ENCODE assay signal across 12 cellular contexts in genomic region chr10:23171232-23171876, GRCh38. TPM values are rescaled to one million over a fixed set of nuclear protein-coding genes. Genes with fewer than 3 reads are reported as not detected.
DNase-seq lines count a peak whose midpoint lies in the region; ATAC-seq and TF ChIP-seq lines count a peak whose summit lies in the region.
"Had no signal": no experiment of that assay in that cellular context is flagged by ENCODE, and none has a peak within 500 bp of the region (broad histone marks: within the 10 kb centered on the region; RNA-seq: fewer than 3 reads in every experiment).

No MANE protein-coding gene starts in this region.

- 7 to 9% methylated on average over 26 of the region's 26 CpGs for WGBS in testis, 2 donors

- no peak overlapping the region for H3K27ac Mint-ChIP-seq in activated CD4-positive, alpha-beta T cell treated with anti-CD3 and anti-CD28 coated beads, Interleukin-2, amount 10 ng/mL, durations not matched to agents 7 days and 5 days
- no peak overlapping the region for H3K27ac Mint-ChIP-seq in glutamatergic neuron (ENCODE audit: unreplicated experiment)

- no peaks in the 10 kb centered on the region for H3K36me3 Mint-ChIP-seq in activated CD4-positive, alpha-beta T cell treated with anti-CD3 and anti-CD28 coated beads, Interleukin-2, amount 10 ng/mL, durations not matched to agents 7 days and 5 days (ENCODE audit: low read depth)
- no peaks in the 10 kb centered on the region for H3K36me3 Mint-ChIP-seq in glutamatergic neuron (ENCODE audit: unreplicated experiment)

- H3K9me3 ChIP-seq in adipocyte (ENCODE audit: control insufficient read depth, low read length) (no peaks in the 10 kb centered on the region), testis (no peaks in the 10 kb centered on the region)
- H3K9me3 ChIP-seq: tibial nerve had no signal

- H3K27ac ChIP-seq in testis, result no peak overlapping the region
- H3K27ac ChIP-seq: tibial nerve, VCaP had no signal

- H3K4me3 ChIP-seq in adipocyte (ENCODE audit: low read length) (no peak overlapping the region), testis (no peak overlapping the region)
- H3K4me3 ChIP-seq: tibial nerve had no signal

- POLR2A ChIA-PET in activated CD4-positive, alpha-beta T cell treated with anti-CD3 and anti-CD28 coated beads, Interleukin-2, amount 10 ng/mL, durations not matched to agents 7 days and 5 days (lab: Charles Lee), result no interaction called here

- ATAC-seq in HG02571 (IDR thresholded peaks at IDR 0.05; ENCODE audit: unreplicated experiment) (no peak), GM21619 (IDR thresholded peaks at IDR 0.05; ENCODE audit: unreplicated experiment) (no peak)

- TF ChIP-seq CTCF in glutamatergic neuron (IDR thresholded peaks at IDR 0.05; ENCODE audit: partially characterized antibody, unreplicated experiment) (no peak), testis (IDR thresholded peaks at IDR 0.05) (no peak)

- intact Hi-C loops in testis (cut with DNase I; ENCODE audit: low total_unique reads), result no loop called here

- no peaks in the 10 kb centered on the region for H3K4me1 Mint-ChIP-seq in activated CD4-positive, alpha-beta T cell treated with anti-CD3 and anti-CD28 coated beads, Interleukin-2, amount 10 ng/mL, durations not matched to agents 7 days and 5 days
- peaks cover 11% of the 10 kb centered on the region for H3K4me1 Mint-ChIP-seq in glutamatergic neuron (ENCODE audit: low read depth, unreplicated experiment)

- TF ChIP-seq POLR2A in testis (IDR thresholded peaks at IDR 0.05), result no peak

- no peak overlapping the region for H3K9ac ChIP-seq in adipocyte (ENCODE audit: low read length)

- H3K4me1 ChIP-seq in adipocyte (ENCODE audit: control insufficient read depth, insufficient read depth, low read length) (peaks cover 2% of the 10 kb centered on the region), testis (no peaks in the 10 kb centered on the region)

- peaks cover 54% of the 10 kb centered on the region for H3K27me3 Mint-ChIP-seq in activated CD4-positive, alpha-beta T cell treated with anti-CD3 and anti-CD28 coated beads, Interleukin-2, amount 10 ng/mL, durations not matched to agents 7 days and 5 days
- peaks cover 26% of the 10 kb centered on the region for H3K27me3 Mint-ChIP-seq in glutamatergic neuron (ENCODE audit: unreplicated experiment)

- H3K36me3 ChIP-seq in adipocyte (ENCODE audit: control insufficient read depth, insufficient read depth, low read length, severe bottlenecking) (no peaks in the 10 kb centered on the region), testis (ENCODE audit: low read depth, missing control alignments) (no peaks in the 10 kb centered on the region)
- H3K36me3 ChIP-seq: tibial nerve had no signal

- H3K27me3 ChIP-seq in adipocyte (replicated peaks; ENCODE audit: control insufficient read depth, insufficient read depth, low read length) (peaks cover 60% of the 10 kb centered on the region), testis (no peaks in the 10 kb centered on the region)

- peak; percentile 10 for DNase-seq in activated CD4-positive, alpha-beta T cell treated with anti-CD3 and anti-CD28 coated beads, Interleukin-2, amount 10 ng/mL, durations not matched to agents 7 days and 5 days
- DNase-seq in activated CD4-positive, alpha-beta T cell treated with anti-CD3 and anti-CD28 coated beads, Interleukin-2, amount 50 U/mL, for 1 hour, result no peak
- DNase-seq in adipocyte (ENCODE audit: low read depth) (peak; percentile 39), glutamatergic neuron (no peak), testis (peak; percentile 47)
- no peak for DNase-seq in activated T-cell treated with anti-CD3 and anti-CD28 coated beads, Interleukin-2, amount 50 U/mL, for 1 hour
- DNase-seq: NCI-H1436; stimulated activated CD4-positive, alpha-beta T cell treated with anti-CD3 and anti-CD28 coated beads, Interleukin-4, amount 100 ng/mL, for 4 hours had no signal

- H3K4me3 Mint-ChIP-seq in activated CD4-positive, alpha-beta T cell treated with anti-CD3 and anti-CD28 coated beads, Interleukin-2, amount 10 ng/mL, durations not matched to agents 7 days and 5 days, result no peak overlapping the region
- peak overlapping the region; percentile 21 for H3K4me3 Mint-ChIP-seq in glutamatergic neuron (ENCODE audit: unreplicated experiment)

- CTCF ChIA-PET in activated CD4-positive, alpha-beta T cell treated with anti-CD3 and anti-CD28 coated beads, Interleukin-2, amount 10 ng/mL, durations not matched to agents 7 days and 5 days (lab: Charles Lee), result interaction anchor here (1.4 kb wide), 1 partner anchor 18 kb away, joined by 3 read pairs; no protein-coding TSS in a partner anchor

- H3K9me3 Mint-ChIP-seq in activated CD4-positive, alpha-beta T cell treated with anti-CD3 and anti-CD28 coated beads, Interleukin-2, amount 10 ng/mL, durations not matched to agents 7 days and 5 days, result no peaks in the 10 kb centered on the region
- H3K9me3 Mint-ChIP-seq in glutamatergic neuron (ENCODE audit: unreplicated experiment), result no peaks in the 10 kb centered on the region

RNA-seq across cellular contexts. Expression of gene PTF1A, which starts 20.8 kb away (rescaled TPM):
- not detected for total RNA-seq in activated CD4-positive, alpha-beta T cell treated with anti-CD3 and anti-CD28 coated beads, Interleukin-2, amount 10 ng/mL, durations not matched to agents 7 days and 5 days
- total RNA-seq in glutamatergic neuron (ENCODE audit: unreplicated experiment), result not detected
- total RNA-seq in testis, result 1 to 10 TPM; 5.0 to 5.1 TPM
- polyA plus RNA-seq in testis (ENCODE audit: insufficient read depth, low read depth, low replicate concordance), result 4.9 TPM

Comparison
In these comparisons a context has a peak if more than half of its experiments do, and no peak if none do; other contexts are left out.
1. DNase-seq: peak in activated CD4-positive, alpha-beta T cell treated with anti-CD3 and anti-CD28 coated beads, Interleukin-2, amount 10 ng/mL, durations not matched to agents 7 days and 5 days (single experiment), adipocyte (single experiment) and testis (single experiment); none in activated CD4-positive, alpha-beta T cell treated with anti-CD3 and anti-CD28 coated beads, Interleukin-2, amount 50 U/mL, for 1 hour (single experiment), glutamatergic neuron (single experiment) and activated T-cell treated with anti-CD3 and anti-CD28 coated beads, Interleukin-2, amount 50 U/mL, for 1 hour (single experiment).